In genomic region chr3:27431116-27431515, GRCh38 we compare ENCODE assay signal across 9 cellular contexts. TPM values are rescaled to one million over a fixed set of nuclear protein-coding genes. Genes with fewer than 3 reads are reported as not detected.
DNase-seq lines count a peak whose midpoint lies in the region; ATAC-seq, FAIRE-seq and TF ChIP-seq lines count a peak whose summit lies in the region.
"Had no signal": no experiment of that assay in that cellular context is flagged by ENCODE, and none has a peak within 500 bp of the region (broad histone marks: within the 10 kb centered on the region; RNA-seq: fewer than 3 reads in every experiment).

No MANE protein-coding gene starts in this region.

- H3K27ac ChIP-seq in RWPE1 (peak overlapping the region; percentile 66), osteoblast (ENCODE audit: low read depth, low read length) (peak overlapping the region; percentile 75)

- no peaks in the 10 kb centered on the region for H3K9me3 ChIP-seq in osteoblast (ENCODE audit: low read depth, low read length)

- POLR2A ChIA-PET in RWPE1 (lab: Yijun Ruan, JAX; ENCODE audit: low non-redundant PET) = no interaction called here

- peaks cover 14% of the 10 kb centered on the region for H4K20me1 ChIP-seq in osteoblast (ENCODE audit: insufficient read depth, low read length)

- DNase-seq in Daoy (ENCODE audit: low read depth) (peak; percentile 89), RWPE1 (ENCODE audit: low spot score) (peak; percentile 55), fibroblast of peridontal ligament (ENCODE audit: extremely low read depth) (peak; percentile 98), osteoblast (ENCODE audit: insufficient read length, low spot score, missing footprints) (peak; percentile 71), G401 (ENCODE audit: low spot score) (no peak), GM12892 (ENCODE audit: insufficient read length) (no peak), GM19239 (ENCODE audit: insufficient read length, low spot score) (no peak)
- DNase-seq: activated naive CD4-positive, alpha-beta T cell treated with anti-CD3 and anti-CD28 coated beads, Interleukin-2, amount 50 U/mL, for 16 hours had no signal

- peaks cover 26% of the 10 kb centered on the region for H3K79me2 ChIP-seq in osteoblast (ENCODE audit: insufficient read depth, low read length)

- FAIRE-seq in GM12892 (lab: Jason Lieb, UNC) (no peak), GM19239 (lab: Jason Lieb, UNC) (no peak)

- no peak overlapping the region for H3K4me3 ChIP-seq in osteoblast (ENCODE audit: insufficient read depth, low read length)

- H3K4me2 ChIP-seq in osteoblast (ENCODE audit: insufficient read depth, low read length) = peak overlapping the region; percentile 36

- H3K27me3 ChIP-seq in osteoblast (ENCODE audit: insufficient read depth, low read length) = no peaks in the 10 kb centered on the region

- TF ChIP-seq CTCF in RWPE1 (conservative IDR thresholded peaks at IDR 0.05; ENCODE audit: low read depth) (no peak), osteoblast (IDR thresholded peaks at IDR 0.05; ENCODE audit: extremely low read depth, low read depth, low read length) (no peak)

- no peak for TF ChIP-seq POLR2A in GM12892 (IDR thresholded peaks at IDR 0.05; ENCODE audit: low read depth, low read length)

- peaks cover 75% of the 10 kb centered on the region for H3K36me3 ChIP-seq in osteoblast (ENCODE audit: insufficient read depth, low read length)

- H2AFZ ChIP-seq in osteoblast (ENCODE audit: low read length) = no peak overlapping the region

- H3K4me1 ChIP-seq in osteoblast (ENCODE audit: insufficient read depth, low read length) = peaks cover 20% of the 10 kb centered on the region

- CTCF ChIA-PET in RWPE1 (lab: Yijun Ruan, JAX) = no interaction called here

- in situ Hi-C loops in G401 (cut with HindIII; ENCODE audit: low sequenced_read_pairs) = no loop called here

- no peak for ATAC-seq in HG02885 (IDR thresholded peaks at IDR 0.05; ENCODE audit: poor library complexity, unreplicated experiment)

RNA-seq across cellular contexts. Expression of gene SLC4A7, which starts 53.1 kb away (rescaled TPM):
- 49.2 and 63.0 TPM in 2 replicates for total RNA-seq in Daoy (2014; rRNA removed; shearing (Covaris generic))
- 203 and 281 TPM in 2 replicates for total RNA-seq in osteoblast
- total RNA-seq in G401 (2014; rRNA removed; shearing (Covaris generic)) = 15.7 and 27.0 TPM in 2 replicates
- 22.9 TPM for polyA plus RNA-seq in GM12892 (2012; ENCODE audit: missing spikeins)

Comparison
In these comparisons a context has a peak if more than half of its experiments do, and no peak if none do; other contexts are left out.
1. DNase-seq: peak in Daoy (single experiment), RWPE1 (single experiment), fibroblast of peridontal ligament (single experiment) and osteoblast (single experiment); none in G401 (single experiment), GM12892 (single experiment) and GM19239 (single experiment).